In the genomic region with DNA sequence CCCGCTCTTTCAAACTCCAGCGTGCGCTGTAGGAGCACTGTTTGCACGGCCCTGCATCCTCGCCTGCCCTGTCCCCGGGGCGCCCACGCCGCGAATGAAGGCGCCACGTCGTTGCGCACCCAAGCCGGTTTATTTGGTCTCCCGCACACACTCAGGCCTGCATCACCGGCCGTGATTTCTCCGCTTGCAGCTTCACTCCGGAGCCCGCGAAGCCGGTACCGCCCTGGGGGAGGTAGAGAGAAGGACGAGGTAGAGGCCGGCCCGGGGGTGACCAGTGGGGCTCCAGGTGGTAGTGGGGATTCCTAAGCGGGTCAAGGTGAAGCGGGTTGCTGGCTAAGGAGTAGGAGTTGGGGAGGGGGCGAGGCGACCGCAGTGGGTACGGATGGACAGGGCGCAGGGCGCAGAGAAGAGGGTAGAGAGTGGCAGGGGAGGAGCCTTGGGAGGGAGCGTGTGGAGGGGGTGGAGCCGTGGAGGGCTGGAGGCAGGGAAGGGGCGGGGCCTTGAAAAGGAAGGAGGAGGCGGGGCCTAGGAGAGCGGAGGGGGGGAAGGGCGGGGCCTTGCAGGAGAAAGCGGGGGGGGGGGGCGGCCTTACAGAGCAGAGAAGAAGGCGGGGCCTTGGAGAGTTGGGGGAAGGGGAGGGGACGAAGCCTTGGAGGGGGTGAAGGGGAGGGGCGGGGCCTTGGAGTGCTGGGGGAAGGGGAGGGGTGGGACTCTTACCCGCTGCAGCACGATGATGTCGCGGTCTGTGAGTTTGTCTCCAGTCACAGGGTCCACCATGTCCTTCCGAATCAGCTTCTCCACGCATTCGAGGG, we compare ENCODE assay signal across 1 cellular context.
TF ChIP-seq lines count a peak whose summit lies in the region.

No MANE protein-coding gene starts in this region.

TF ChIP-seq in H1, 55 proteins besides CTCF, POLR2A, EP300 and RAD21:
- no peak for TF ChIP-seq RXRA (IDR thresholded peaks at IDR 0.05; ENCODE audit: insufficient read depth, low read depth, low read length)
- TF ChIP-seq GABPA (IDR thresholded peaks at IDR 0.05; ENCODE audit: borderline replicate concordance, insufficient read depth, low read length): no peak
- TF ChIP-seq BRCA1 (IDR thresholded peaks at IDR 0.05; ENCODE audit: low read depth, low read length): no peak
- TF ChIP-seq POLR2AphosphoS5 (IDR thresholded peaks at IDR 0.05; ENCODE audit: low read depth, low read length): peak; percentile 82; the same call in 1 of the 2 replicates
- no peak for TF ChIP-seq MAX (IDR thresholded peaks at IDR 0.05)
- TF ChIP-seq, protein P1, sequence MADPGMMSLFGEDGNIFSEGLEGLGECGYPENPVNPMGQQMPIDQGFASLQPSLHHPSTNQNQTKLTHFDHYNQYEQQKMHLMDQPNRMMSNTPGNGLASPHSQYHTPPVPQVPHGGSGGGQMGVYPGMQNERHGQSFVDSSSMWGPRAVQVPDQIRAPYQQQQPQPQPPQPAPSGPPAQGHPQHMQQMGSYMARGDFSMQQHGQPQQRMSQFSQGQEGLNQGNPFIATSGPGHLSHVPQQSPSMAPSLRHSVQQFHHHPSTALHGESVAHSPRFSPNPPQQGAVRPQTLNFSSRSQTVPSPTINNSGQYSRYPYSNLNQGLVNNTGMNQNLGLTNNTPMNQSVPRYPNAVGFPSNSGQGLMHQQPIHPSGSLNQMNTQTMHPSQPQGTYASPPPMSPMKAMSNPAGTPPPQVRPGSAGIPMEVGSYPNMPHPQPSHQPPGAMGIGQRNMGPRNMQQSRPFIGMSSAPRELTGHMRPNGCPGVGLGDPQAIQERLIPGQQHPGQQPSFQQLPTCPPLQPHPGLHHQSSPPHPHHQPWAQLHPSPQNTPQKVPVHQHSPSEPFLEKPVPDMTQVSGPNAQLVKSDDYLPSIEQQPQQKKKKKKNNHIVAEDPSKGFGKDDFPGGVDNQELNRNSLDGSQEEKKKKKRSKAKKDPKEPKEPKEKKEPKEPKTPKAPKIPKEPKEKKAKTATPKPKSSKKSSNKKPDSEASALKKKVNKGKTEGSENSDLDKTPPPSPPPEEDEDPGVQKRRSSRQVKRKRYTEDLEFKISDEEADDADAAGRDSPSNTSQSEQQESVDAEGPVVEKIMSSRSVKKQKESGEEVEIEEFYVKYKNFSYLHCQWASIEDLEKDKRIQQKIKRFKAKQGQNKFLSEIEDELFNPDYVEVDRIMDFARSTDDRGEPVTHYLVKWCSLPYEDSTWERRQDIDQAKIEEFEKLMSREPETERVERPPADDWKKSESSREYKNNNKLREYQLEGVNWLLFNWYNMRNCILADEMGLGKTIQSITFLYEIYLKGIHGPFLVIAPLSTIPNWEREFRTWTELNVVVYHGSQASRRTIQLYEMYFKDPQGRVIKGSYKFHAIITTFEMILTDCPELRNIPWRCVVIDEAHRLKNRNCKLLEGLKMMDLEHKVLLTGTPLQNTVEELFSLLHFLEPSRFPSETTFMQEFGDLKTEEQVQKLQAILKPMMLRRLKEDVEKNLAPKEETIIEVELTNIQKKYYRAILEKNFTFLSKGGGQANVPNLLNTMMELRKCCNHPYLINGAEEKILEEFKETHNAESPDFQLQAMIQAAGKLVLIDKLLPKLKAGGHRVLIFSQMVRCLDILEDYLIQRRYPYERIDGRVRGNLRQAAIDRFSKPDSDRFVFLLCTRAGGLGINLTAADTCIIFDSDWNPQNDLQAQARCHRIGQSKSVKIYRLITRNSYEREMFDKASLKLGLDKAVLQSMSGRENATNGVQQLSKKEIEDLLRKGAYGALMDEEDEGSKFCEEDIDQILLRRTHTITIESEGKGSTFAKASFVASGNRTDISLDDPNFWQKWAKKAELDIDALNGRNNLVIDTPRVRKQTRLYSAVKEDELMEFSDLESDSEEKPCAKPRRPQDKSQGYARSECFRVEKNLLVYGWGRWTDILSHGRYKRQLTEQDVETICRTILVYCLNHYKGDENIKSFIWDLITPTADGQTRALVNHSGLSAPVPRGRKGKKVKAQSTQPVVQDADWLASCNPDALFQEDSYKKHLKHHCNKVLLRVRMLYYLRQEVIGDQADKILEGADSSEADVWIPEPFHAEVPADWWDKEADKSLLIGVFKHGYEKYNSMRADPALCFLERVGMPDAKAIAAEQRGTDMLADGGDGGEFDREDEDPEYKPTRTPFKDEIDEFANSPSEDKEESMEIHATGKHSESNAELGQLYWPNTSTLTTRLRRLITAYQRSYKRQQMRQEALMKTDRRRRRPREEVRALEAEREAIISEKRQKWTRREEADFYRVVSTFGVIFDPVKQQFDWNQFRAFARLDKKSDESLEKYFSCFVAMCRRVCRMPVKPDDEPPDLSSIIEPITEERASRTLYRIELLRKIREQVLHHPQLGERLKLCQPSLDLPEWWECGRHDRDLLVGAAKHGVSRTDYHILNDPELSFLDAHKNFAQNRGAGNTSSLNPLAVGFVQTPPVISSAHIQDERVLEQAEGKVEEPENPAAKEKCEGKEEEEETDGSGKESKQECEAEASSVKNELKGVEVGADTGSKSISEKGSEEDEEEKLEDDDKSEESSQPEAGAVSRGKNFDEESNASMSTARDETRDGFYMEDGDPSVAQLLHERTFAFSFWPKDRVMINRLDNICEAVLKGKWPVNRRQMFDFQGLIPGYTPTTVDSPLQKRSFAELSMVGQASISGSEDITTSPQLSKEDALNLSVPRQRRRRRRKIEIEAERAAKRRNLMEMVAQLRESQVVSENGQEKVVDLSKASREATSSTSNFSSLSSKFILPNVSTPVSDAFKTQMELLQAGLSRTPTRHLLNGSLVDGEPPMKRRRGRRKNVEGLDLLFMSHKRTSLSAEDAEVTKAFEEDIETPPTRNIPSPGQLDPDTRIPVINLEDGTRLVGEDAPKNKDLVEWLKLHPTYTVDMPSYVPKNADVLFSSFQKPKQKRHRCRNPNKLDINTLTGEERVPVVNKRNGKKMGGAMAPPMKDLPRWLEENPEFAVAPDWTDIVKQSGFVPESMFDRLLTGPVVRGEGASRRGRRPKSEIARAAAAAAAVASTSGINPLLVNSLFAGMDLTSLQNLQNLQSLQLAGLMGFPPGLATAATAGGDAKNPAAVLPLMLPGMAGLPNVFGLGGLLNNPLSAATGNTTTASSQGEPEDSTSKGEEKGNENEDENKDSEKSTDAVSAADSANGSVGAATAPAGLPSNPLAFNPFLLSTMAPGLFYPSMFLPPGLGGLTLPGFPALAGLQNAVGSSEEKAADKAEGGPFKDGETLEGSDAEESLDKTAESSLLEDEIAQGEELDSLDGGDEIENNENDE (IDR thresholded peaks at IDR 0.05; ENCODE audit: insufficient replicate concordance, low read length): no peak
- 0 out of 2 replicates have a peak, but pooled peaks have one; percentile 4 for TF ChIP-seq SP1 (IDR thresholded peaks at IDR 0.05; ENCODE audit: low read depth, low read length)
- TF ChIP-seq TAF1 (IDR thresholded peaks at IDR 0.05; ENCODE audit: low read depth, low read length): no peak
- no peak for TF ChIP-seq SIRT6 (IDR thresholded peaks at IDR 0.05; ENCODE audit: low read length)
- TF ChIP-seq CHD2 (IDR thresholded peaks at IDR 0.05; ENCODE audit: low read length): no peak
- TF ChIP-seq BACH1 (IDR thresholded peaks at IDR 0.05; ENCODE audit: low read length): no peak
- TF ChIP-seq CHD1 (IDR thresholded peaks at IDR 0.05; ENCODE audit: low read depth, low read length): no peak
- TF ChIP-seq, protein P2, sequence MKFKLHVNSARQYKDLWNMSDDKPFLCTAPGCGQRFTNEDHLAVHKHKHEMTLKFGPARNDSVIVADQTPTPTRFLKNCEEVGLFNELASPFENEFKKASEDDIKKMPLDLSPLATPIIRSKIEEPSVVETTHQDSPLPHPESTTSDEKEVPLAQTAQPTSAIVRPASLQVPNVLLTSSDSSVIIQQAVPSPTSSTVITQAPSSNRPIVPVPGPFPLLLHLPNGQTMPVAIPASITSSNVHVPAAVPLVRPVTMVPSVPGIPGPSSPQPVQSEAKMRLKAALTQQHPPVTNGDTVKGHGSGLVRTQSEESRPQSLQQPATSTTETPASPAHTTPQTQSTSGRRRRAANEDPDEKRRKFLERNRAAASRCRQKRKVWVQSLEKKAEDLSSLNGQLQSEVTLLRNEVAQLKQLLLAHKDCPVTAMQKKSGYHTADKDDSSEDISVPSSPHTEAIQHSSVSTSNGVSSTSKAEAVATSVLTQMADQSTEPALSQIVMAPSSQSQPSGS (IDR thresholded peaks at IDR 0.05; ENCODE audit: low read length): no peak
- TF ChIP-seq SUZ12 (IDR thresholded peaks at IDR 0.05; ENCODE audit: low read length): no peak
- no peak for TF ChIP-seq RNF2 (IDR thresholded peaks at IDR 0.05; ENCODE audit: borderline replicate concordance, low read depth, low read length, missing control alignments, poor library complexity, severe bottlenecking)
- TF ChIP-seq TAF7 (optimal IDR thresholded peaks at IDR 0.05; ENCODE audit: borderline replicate concordance, low read depth, low read length): no peak
- TF ChIP-seq GTF2F1 (IDR thresholded peaks at IDR 0.05; ENCODE audit: borderline replicate concordance, low read depth, low read length): no peak
- TF ChIP-seq NANOG (IDR thresholded peaks at IDR 0.05; ENCODE audit: insufficient read depth, low read depth, low read length, poor library complexity, severe bottlenecking): no peak
